Comparison of ENCODE assay signal across 7 cellular contexts in genomic region chr11:20388096-20389055, GRCh38. TPM values are rescaled to one million over a fixed set of nuclear protein-coding genes. Genes with fewer than 3 reads are reported as not detected.
DNase-seq lines count a peak whose midpoint lies in the region; ATAC-seq and TF ChIP-seq lines count a peak whose summit lies in the region.

No MANE protein-coding gene starts in this region.

- H3K79me1 ChIP-seq in trophoblast cell (ENCODE audit: low read length) = peaks cover 10% of the 10 kb centered on the region

- H3K36me3 ChIP-seq in HUES64 (ENCODE audit: insufficient read depth, low read length) (peaks cover 26% of the 10 kb centered on the region), trophoblast cell (ENCODE audit: control insufficient read depth in 1 of 2, insufficient read depth in 2 of 2, low read length in 2 of 2) (peaks cover 0 to 1% of the 10 kb centered on the region in 2 experiments)

- peak overlapping the region; percentile 90 for H3K27ac ChIP-seq in HUES64 (ENCODE audit: low read depth, low read length)
- peak overlapping the region; percentile 28 for H3K27ac ChIP-seq in trophoblast cell (ENCODE audit: low read depth, low read length)

- peak overlapping the region; percentile 94 for H2AFZ ChIP-seq in trophoblast cell (ENCODE audit: insufficient read depth, low read length, poor library complexity)

- peak overlapping the region; percentile 93 for H4K8ac ChIP-seq in trophoblast cell (ENCODE audit: low read depth, low read length)

- peak overlapping the region; percentile 93 for H3K18ac ChIP-seq in trophoblast cell (ENCODE audit: low read length)

- peak overlapping the region; percentile 46 for H2BK5ac ChIP-seq in trophoblast cell (ENCODE audit: low read depth, low read length, poor library complexity)

- no peak overlapping the region for H2AK5ac ChIP-seq in trophoblast cell (ENCODE audit: low read length)

- H3K79me2 ChIP-seq in trophoblast cell (ENCODE audit: control insufficient read depth, insufficient read depth, low read length, poor library complexity) = peaks cover 7% of the 10 kb centered on the region

- peak; percentile 86 for DNase-seq in activated CD8-positive, alpha-beta memory T cell treated with anti-CD3 and anti-CD28 coated beads for 24 hours
- DNase-seq in fibroblast of the aortic adventitia (ENCODE audit: low read depth) (peak; percentile 19), trophoblast cell (no peak)
- no peak for DNase-seq in stimulated activated CD4-positive, alpha-beta T cell treated with anti-CD3 and anti-CD28 coated beads, Interleukin-4, amount 100 ng/mL, for 1 hour

- H3K4me3 ChIP-seq in GM08714 (ENCODE audit: low read length) = peak overlapping the region; percentile 80
- H3K4me3 ChIP-seq in HUES64 (ENCODE audit: low read length) = peak overlapping the region; percentile 95
- peak overlapping the region; percentile 88 for H3K4me3 ChIP-seq in fibroblast of the aortic adventitia (ENCODE audit: low read depth, low read length)
- peak overlapping the region; percentile 83 for H3K4me3 ChIP-seq in trophoblast cell (ENCODE audit: low read depth, low read length)

- TF ChIP-seq CTCF in fibroblast of the aortic adventitia (IDR thresholded peaks at IDR 0.05; ENCODE audit: insufficient read depth, low read length) = no peak

- peak; percentile 17 for ATAC-seq in GM21360 (IDR thresholded peaks at IDR 0.05; ENCODE audit: unreplicated experiment)

- H4K12ac ChIP-seq in trophoblast cell (ENCODE audit: low read depth, low read length) = peak overlapping the region; percentile 85

- peak overlapping the region; percentile 90 for H2BK120ac ChIP-seq in trophoblast cell (ENCODE audit: insufficient read depth, low read length, poor library complexity)

- no peaks in the 10 kb centered on the region for H3K9me3 ChIP-seq in HUES64 (ENCODE audit: insufficient read depth, low read depth, low read length)
- no peaks in the 10 kb centered on the region for H3K9me3 ChIP-seq in trophoblast cell (ENCODE audit: insufficient read depth, low read depth, low read length)

- H3K4ac ChIP-seq in trophoblast cell (ENCODE audit: low read depth, low read length) = peak overlapping the region; percentile 50

- peak overlapping the region; percentile 84 for H3K14ac ChIP-seq in trophoblast cell (ENCODE audit: low read length)

- peak overlapping the region; percentile 71 for H4K91ac ChIP-seq in trophoblast cell (ENCODE audit: low read depth, low read length)

- H3K27me3 ChIP-seq in HUES64 (ENCODE audit: insufficient read depth, low read length) (no peaks in the 10 kb centered on the region), trophoblast cell (ENCODE audit: insufficient read depth, low read length) (no peaks in the 10 kb centered on the region)

- no peak overlapping the region for H3K23ac ChIP-seq in trophoblast cell (ENCODE audit: low read length)

- H3K4me1 ChIP-seq in HUES64 (ENCODE audit: insufficient read depth, low read length) (peaks cover 10% of the 10 kb centered on the region; the same call in 1 of the 2 replicates), trophoblast cell (ENCODE audit: control insufficient read depth in 1 of 2, insufficient read depth in 2 of 2, low read length in 2 of 2) (peaks cover 0 to 4% of the 10 kb centered on the region in 2 experiments)

- peak overlapping the region; percentile 93 for H3K4me2 ChIP-seq in trophoblast cell (ENCODE audit: low read length)

- H2BK12ac ChIP-seq in trophoblast cell (ENCODE audit: low read length) = peak overlapping the region; percentile 28

- WGBS in HUES64 = 12% methylated on average over 24 of the region's 25 CpGs
- WGBS in trophoblast cell (ENCODE audit: extremely low coverage, insufficient coverage, insufficient read length) = no CpG with 5 or more reads among the region's 25 CpGs

- H3K9ac ChIP-seq in HUES64 (ENCODE audit: low read depth, low read length) (peak overlapping the region; percentile 92), trophoblast cell (ENCODE audit: low read length) (peak overlapping the region; percentile 85)

RNA-seq across cellular contexts. Expression of gene PRMT3, which starts 0.9 kb away (rescaled TPM):
- polyA plus RNA-seq in HUES64 (2013, experiment 1 of 2) = 23.4 TPM
- polyA plus RNA-seq in HUES64 (2013, experiment 2 of 2) = 22.6 TPM
- total RNA-seq in fibroblast of the aortic adventitia (ENCODE audit: low replicate concordance) = 17.3 and 19.3 TPM in 2 replicates
- polyA plus RNA-seq in trophoblast cell (2013) = 6.5 and 7.2 TPM in 2 replicates

RNA-seq across cellular contexts. Expression of gene HTATIP2, which starts 24.9 kb away (rescaled TPM):
- polyA plus RNA-seq in HUES64 (2013, experiment 1 of 2) = 33.1 TPM
- polyA plus RNA-seq in HUES64 (2013, experiment 2 of 2) = 33.2 TPM
- 27.9 and 82.5 TPM in 2 replicates for total RNA-seq in fibroblast of the aortic adventitia (ENCODE audit: low replicate concordance)
- 41.3 and 42.2 TPM in 2 replicates for polyA plus RNA-seq in trophoblast cell (2013)

Comparison
In these comparisons a context has a peak if more than half of its experiments do, and no peak if none do; other contexts are left out.
1. DNase-seq: peak in activated CD8-positive, alpha-beta memory T cell treated with anti-CD3 and anti-CD28 coated beads for 24 hours (single experiment) and fibroblast of the aortic adventitia (single experiment); none in trophoblast cell (0 of 2) and stimulated activated CD4-positive, alpha-beta T cell treated with anti-CD3 and anti-CD28 coated beads, Interleukin-4, amount 100 ng/mL, for 1 hour (single experiment).
2. Peak in every context shown above with its lines, with median percentiles within 50 percentile points of each other: H3K4me3 ChIP-seq.